Comparison of ENCODE assay signal across 24 cellular contexts in the genomic region with DNA sequence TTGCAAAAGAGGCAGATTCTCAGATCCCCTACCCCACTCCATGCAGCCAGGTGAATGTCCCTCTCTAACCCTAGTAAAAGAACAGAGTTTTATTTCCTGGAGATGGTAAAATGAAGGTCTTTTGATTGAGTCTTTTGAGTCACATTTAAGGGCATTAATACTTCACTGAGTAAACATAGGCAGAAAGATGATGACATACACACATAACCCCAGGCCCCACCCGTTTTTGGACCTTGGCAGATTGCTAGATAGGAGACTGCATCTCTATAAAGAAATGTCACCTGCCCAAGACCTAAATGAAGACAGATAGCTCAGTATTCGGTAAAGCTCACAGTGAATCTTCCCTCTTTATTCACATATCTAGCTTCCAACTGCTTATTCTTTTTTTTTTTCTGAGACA. TPM values are rescaled to one million over a fixed set of nuclear protein-coding genes. Genes with fewer than 3 reads are reported as not detected.
A peak's percentile ranks its signal among the peaks of the same experiment; 100 is the strongest.
DNase-seq lines count a peak whose midpoint lies in the region; ATAC-seq, FAIRE-seq and TF ChIP-seq lines count a peak whose summit lies in the region.
"Had no signal": no experiment of that assay in that cellular context is flagged by ENCODE, and none has a peak within 500 bp of the region (broad histone marks: within the 10 kb centered on the region; RNA-seq: fewer than 3 reads in every experiment).

No MANE protein-coding gene starts in this region.

- H3F3A ChIP-seq in OCI-LY1 (ENCODE audit: insufficient read depth, low read length) = no peaks in the 10 kb centered on the region

- H3K9ac ChIP-seq in OCI-LY1 (ENCODE audit: low read length) = no peak overlapping the region
- H3K9ac ChIP-seq in colonic mucosa (ENCODE audit: low read depth in 2 of 2, low read length in 2 of 2) = no peak overlapping the region

- CTCF ChIA-PET in activated naive CD4-positive, alpha-beta T cell treated with anti-CD3 and anti-CD28 coated beads for 36 hours (lab: Charles Lee) = interaction anchor here (1.3 to 1.7 kb wide), 2 partner anchors 10 to 184 kb away, joined by 4 to 5 read pairs; no protein-coding TSS in a partner anchor

- H3K36me3 ChIP-seq in OCI-LY1 (ENCODE audit: insufficient read depth, low read length) (peaks cover 11% of the 10 kb centered on the region; the same call in 1 of the 2 replicates), colonic mucosa (no peaks in the 10 kb centered on the region), small intestine (ENCODE audit: control insufficient read depth in 2 of 2, insufficient read depth in 2 of 2, low read length in 2 of 2) (peaks cover 0 to 6% of the 10 kb centered on the region in 2 donors)
- H3K36me3 ChIP-seq: right atrium auricular region, upper lobe of right lung had no signal

- H3K27ac Mint-ChIP-seq in activated naive CD4-positive, alpha-beta T cell treated with anti-CD3 and anti-CD28 coated beads for 36 hours = no peak overlapping the region
- no peak overlapping the region for H3K27ac Mint-ChIP-seq in activated T-helper 2 cell treated with anti-CD3 and anti-CD28 coated beads, Interferon-gamma antibody, Interleukin-2, Interleukin-4, amounts not matched to agents 10 μg/mL and 5 μg/mL and 100 μg/mL, durations not matched to agents 14 hours and 24 hours and 36 hours
- H3K27ac Mint-ChIP-seq: activated CD4-positive, alpha-beta memory T cell treated with anti-CD3 and anti-CD28 coated beads for 36 hours; activated naive CD8-positive, alpha-beta T cell; T-helper 1 cell treated with Interleukin-12 subunit alpha and Interleukin-12 subunit beta and Interleukin-4 antibody, amounts not matched to agents 30 μg/mL and 1 μg/mL, for 36 hours had no signal

- H3K4me1 ChIP-seq in OCI-LY1 (ENCODE audit: insufficient read depth, low read length, severe bottlenecking) (peaks cover 56% of the 10 kb centered on the region), colonic mucosa (no peaks in the 10 kb centered on the region), small intestine (ENCODE audit: control insufficient read depth in 2 of 2, insufficient read depth in 1 of 2, low read depth in 1 of 2, low read length in 1 of 2) (no peaks in the 10 kb centered on the region)
- H3K4me1 ChIP-seq: right atrium auricular region, upper lobe of right lung had no signal

- H3K4me3 ChIP-seq in OCI-LY1 (ENCODE audit: low read depth, low read length, poor library complexity, severe bottlenecking) (no peak overlapping the region), colonic mucosa (no peak overlapping the region), small intestine (ENCODE audit: low read depth in 1 of 2, low read length in 2 of 2) (no peak overlapping the region)
- H3K4me3 ChIP-seq: right atrium auricular region, upper lobe of right lung had no signal

- no peak overlapping the region for H3K4me2 ChIP-seq in OCI-LY1 (ENCODE audit: low read length)

- H3K27ac ChIP-seq in OCI-LY1 (ENCODE audit: low read depth, low read length, poor library complexity, severe bottlenecking) (peak overlapping the region; percentile 19), colonic mucosa (no peak overlapping the region), small intestine (ENCODE audit: low read depth in 1 of 2, low read length in 1 of 2) (no peak overlapping the region)
- H3K27ac ChIP-seq: right atrium auricular region, upper lobe of right lung had no signal

- DNase-seq in GM19239 (ENCODE audit: insufficient read length, low spot score) (no peak), colonic mucosa (peak; percentile 29), small intestine (peak; percentile 14)
- DNase-seq in activated naive CD4-positive, alpha-beta T cell treated with anti-CD3 and anti-CD28 coated beads for 36 hours = no peak
- no peak for DNase-seq in activated T-helper 2 cell treated with anti-CD3 and anti-CD28 coated beads, Interferon-gamma antibody, Interleukin-2, Interleukin-4, amounts not matched to agents 10 μg/mL and 5 μg/mL and 100 μg/mL, durations not matched to agents 14 hours and 24 hours and 36 hours (ENCODE audit: low spot score)
- DNase-seq: activated CD4-positive, alpha-beta memory T cell treated with anti-CD3 and anti-CD28 coated beads for 36 hours; activated CD4-positive, CD25-positive, alpha-beta regulatory T cell treated with anti-CD3 and anti-CD28 coated beads, Interleukin-2, amount 50 U/mL, for 72 hours; central memory CD4-positive, alpha-beta T cell; glutamatergic neuron; left ventricle myocardium superior; midbrain; MM.1S; NCI-H2081 treated with DMSO at 0.1 percent for 48 hours; NCI-H774; upper lobe of right lung had no signal

- TF ChIP-seq CTCF in OCI-LY1 (IDR thresholded peaks at IDR 0.05; ENCODE audit: low read length) = no peak
- no peak for TF ChIP-seq CTCF in colonic mucosa (IDR thresholded peaks at IDR 0.05)

- H3K79me2 ChIP-seq in OCI-LY1 (ENCODE audit: insufficient read depth, low read length) = no peaks in the 10 kb centered on the region

- intact Hi-C loops in colonic mucosa (cut with DNase I) = no loop called here
- intact Hi-C loops in activated naive CD4-positive, alpha-beta T cell treated with anti-CD3 and anti-CD28 coated beads for 36 hours (cut with micrococcal nuclease) = no loop called here
- intact Hi-C loops in activated T-helper 2 cell treated with anti-CD3 and anti-CD28 coated beads, Interferon-gamma antibody, Interleukin-2, Interleukin-4, amounts not matched to agents 10 μg/mL and 5 μg/mL and 100 μg/mL, durations not matched to agents 14 hours and 24 hours and 36 hours (cut with micrococcal nuclease) = no loop called here

- H3K4me1 Mint-ChIP-seq in activated naive CD4-positive, alpha-beta T cell treated with anti-CD3 and anti-CD28 coated beads for 36 hours (ENCODE audit: low read depth) = peaks cover 5% of the 10 kb centered on the region
- peaks cover 13% of the 10 kb centered on the region for H3K4me1 Mint-ChIP-seq in activated T-helper 2 cell treated with anti-CD3 and anti-CD28 coated beads, Interferon-gamma antibody, Interleukin-2, Interleukin-4, amounts not matched to agents 10 μg/mL and 5 μg/mL and 100 μg/mL, durations not matched to agents 14 hours and 24 hours and 36 hours (ENCODE audit: low read depth)

- H3K36me3 Mint-ChIP-seq in activated naive CD4-positive, alpha-beta T cell treated with anti-CD3 and anti-CD28 coated beads for 36 hours (ENCODE audit: low read depth) = peaks cover 14% of the 10 kb centered on the region
- H3K36me3 Mint-ChIP-seq in activated T-helper 2 cell treated with anti-CD3 and anti-CD28 coated beads, Interferon-gamma antibody, Interleukin-2, Interleukin-4, amounts not matched to agents 10 μg/mL and 5 μg/mL and 100 μg/mL, durations not matched to agents 14 hours and 24 hours and 36 hours (ENCODE audit: low read depth) = peaks cover 31% of the 10 kb centered on the region

- H2AFZ ChIP-seq in OCI-LY1 (ENCODE audit: low read length) = no peak overlapping the region

- peak; percentile 39 for FAIRE-seq in GM19239 (lab: Jason Lieb, UNC)
- no peak for FAIRE-seq in small intestine (lab: Jason Lieb, UNC)
- FAIRE-seq: astrocyte, endothelial cell of umbilical vein, islet of Langerhans had no signal

- no peak overlapping the region for H3K4me3 Mint-ChIP-seq in activated naive CD4-positive, alpha-beta T cell treated with anti-CD3 and anti-CD28 coated beads for 36 hours
- H3K4me3 Mint-ChIP-seq in activated T-helper 2 cell treated with anti-CD3 and anti-CD28 coated beads, Interferon-gamma antibody, Interleukin-2, Interleukin-4, amounts not matched to agents 10 μg/mL and 5 μg/mL and 100 μg/mL, durations not matched to agents 14 hours and 24 hours and 36 hours (ENCODE audit: low read depth) = no peak overlapping the region
- H3K4me3 Mint-ChIP-seq: activated CD4-positive, alpha-beta memory T cell treated with anti-CD3 and anti-CD28 coated beads for 36 hours; activated naive CD8-positive, alpha-beta T cell; natural killer cell treated with Interleukin-12 subunit alpha and Interleukin-12 subunit beta and Interleukin-15 and Interleukin-18, amount 100 ng/mL, for 72 hours; T-helper 1 cell treated with Interleukin-12 subunit alpha and Interleukin-12 subunit beta and Interleukin-4 antibody, amounts not matched to agents 30 μg/mL and 1 μg/mL, for 36 hours had no signal

- peaks cover 7% of the 10 kb centered on the region for H3K9me3 Mint-ChIP-seq in activated naive CD4-positive, alpha-beta T cell treated with anti-CD3 and anti-CD28 coated beads for 36 hours
- peaks cover 29% of the 10 kb centered on the region for H3K9me3 Mint-ChIP-seq in activated T-helper 2 cell treated with anti-CD3 and anti-CD28 coated beads, Interferon-gamma antibody, Interleukin-2, Interleukin-4, amounts not matched to agents 10 μg/mL and 5 μg/mL and 100 μg/mL, durations not matched to agents 14 hours and 24 hours and 36 hours
- H3K9me3 Mint-ChIP-seq: natural killer cell treated with Interleukin-12 subunit alpha and Interleukin-12 subunit beta and Interleukin-15 and Interleukin-18, amount 100 ng/mL, for 72 hours had no signal

- H3K27me3 ChIP-seq in OCI-LY1 (ENCODE audit: insufficient read depth, low read length) (no peaks in the 10 kb centered on the region), colonic mucosa (no peaks in the 10 kb centered on the region), small intestine (ENCODE audit: control insufficient read depth in 2 of 2, insufficient read depth in 2 of 2, low read length in 2 of 2) (no peaks in the 10 kb centered on the region)
- H3K27me3 ChIP-seq: right atrium auricular region, upper lobe of right lung had no signal

- no peaks in the 10 kb centered on the region for H4K20me1 ChIP-seq in OCI-LY1 (ENCODE audit: insufficient read depth, low read length)

- H3K9me3 ChIP-seq in OCI-LY1 (ENCODE audit: low read length) = 0 out of 2 replicates have a peak, but pooled peaks cover 2% of the 10 kb centered on the region
- no peaks in the 10 kb centered on the region for H3K9me3 ChIP-seq in colonic mucosa
- H3K9me3 ChIP-seq in small intestine (ENCODE audit: control insufficient read depth, low read depth) = no peaks in the 10 kb centered on the region

- H3K27me3 Mint-ChIP-seq in activated naive CD4-positive, alpha-beta T cell treated with anti-CD3 and anti-CD28 coated beads for 36 hours (ENCODE audit: low read depth) = no peaks in the 10 kb centered on the region
- no peaks in the 10 kb centered on the region for H3K27me3 Mint-ChIP-seq in activated T-helper 2 cell treated with anti-CD3 and anti-CD28 coated beads, Interferon-gamma antibody, Interleukin-2, Interleukin-4, amounts not matched to agents 10 μg/mL and 5 μg/mL and 100 μg/mL, durations not matched to agents 14 hours and 24 hours and 36 hours (ENCODE audit: low read depth)
- H3K27me3 Mint-ChIP-seq: activated CD4-positive, alpha-beta memory T cell treated with anti-CD3 and anti-CD28 coated beads for 36 hours; activated naive CD8-positive, alpha-beta T cell; natural killer cell treated with Interleukin-12 subunit alpha and Interleukin-12 subunit beta and Interleukin-15 and Interleukin-18, amount 100 ng/mL, for 72 hours had no signal

- no peak for ATAC-seq in HG02623 (IDR thresholded peaks at IDR 0.05; ENCODE audit: unreplicated experiment)
- ATAC-seq: left ventricle myocardium superior; natural killer cell treated with Interleukin-12 subunit alpha and Interleukin-12 subunit beta and Interleukin-15 and Interleukin-18, amount 100 ng/mL, for 72 hours; upper lobe of right lung had no signal

- no peaks in the 10 kb centered on the region for H3K9me2 ChIP-seq in OCI-LY1 (ENCODE audit: low read depth, low read length)

- WGBS in small intestine, 3 donors = 55 to 67% (median 62%) methylated on average over 2 of the region's 2 CpGs

RNA-seq across cellular contexts. Expression of a gene that starts 28.3 kb away (rescaled TPM):
- total RNA-seq in colonic mucosa = 10 to 100 TPM; 31.7 to 44.1 TPM
- polyA plus RNA-seq in small intestine = 10 to 100 TPM; 10.3 to 12.3 (median 11.9) TPM
- total RNA-seq in activated naive CD4-positive, alpha-beta T cell treated with anti-CD3 and anti-CD28 coated beads for 36 hours = 10 to 100 TPM; 16.0 to 17.1 TPM
- 17.9 and 21.6 TPM in 2 replicates for total RNA-seq in activated T-helper 2 cell treated with anti-CD3 and anti-CD28 coated beads, Interferon-gamma antibody, Interleukin-2, Interleukin-4, amounts not matched to agents 10 μg/mL and 5 μg/mL and 100 μg/mL, durations not matched to agents 14 hours and 24 hours and 36 hours

RNA-seq across cellular contexts. Expression of a gene that starts 28.8 kb away (rescaled TPM):
- 1 to 10 TPM; 6.7 to 6.9 TPM for total RNA-seq in colonic mucosa
- 10 to 100 TPM in 1 of 3 donors, 1 to 10 TPM in 2; 4.6 to 12.7 (median 5.9) TPM for polyA plus RNA-seq in small intestine
- 1 to 10 TPM; 6.0 to 6.5 TPM for total RNA-seq in activated naive CD4-positive, alpha-beta T cell treated with anti-CD3 and anti-CD28 coated beads for 36 hours
- 7.4 TPM in 2 replicates for total RNA-seq in activated T-helper 2 cell treated with anti-CD3 and anti-CD28 coated beads, Interferon-gamma antibody, Interleukin-2, Interleukin-4, amounts not matched to agents 10 μg/mL and 5 μg/mL and 100 μg/mL, durations not matched to agents 14 hours and 24 hours and 36 hours

Comparison
In these comparisons a context has a peak if more than half of its experiments do, and no peak if none do; other contexts are left out.
1. DNase-seq: peak in colonic mucosa (single experiment) and small intestine (single experiment); none in GM19239 (single experiment), activated naive CD4-positive, alpha-beta T cell treated with anti-CD3 and anti-CD28 coated beads for 36 hours (single experiment) and activated T-helper 2 cell treated with anti-CD3 and anti-CD28 coated beads, Interferon-gamma antibody, Interleukin-2, Interleukin-4, amounts not matched to agents 10 μg/mL and 5 μg/mL and 100 μg/mL, durations not matched to agents 14 hours and 24 hours and 36 hours (single experiment).